24 cellular contexts compared by ENCODE assay signal in genomic region chr18:4283746-4284291, GRCh38.
A peak's percentile ranks its signal among the peaks of the same experiment; 100 is the strongest.
DNase-seq lines count a peak whose midpoint lies in the region; ATAC-seq and TF ChIP-seq lines count a peak whose summit lies in the region.
"Had no signal": no experiment of that assay in that cellular context is flagged by ENCODE, and none has a peak within 500 bp of the region (broad histone marks: within the 10 kb centered on the region; RNA-seq: fewer than 3 reads in every experiment).

No MANE protein-coding gene starts in this region.

- POLR2A ChIA-PET in SK-N-SH (lab: Yijun Ruan, JAX), result no interaction called here

- H4K20me1 ChIP-seq in GM23338 (replicated peaks; ENCODE audit: insufficient read depth) (no peaks in the 10 kb centered on the region), SK-N-SH (ENCODE audit: insufficient read depth) (no peaks in the 10 kb centered on the region)

- peak; percentile 58 for ATAC-seq in GM23338
- ATAC-seq in HG03095 (IDR thresholded peaks at IDR 0.05; ENCODE audit: unreplicated experiment), result no peak
- ATAC-seq: HepG2, PC-3 had no signal

- TF ChIP-seq RAD21 in SK-N-SH (IDR thresholded peaks at IDR 0.05; ENCODE audit: low read length), result no peak

- no peak for TF ChIP-seq EP300 in SK-N-SH (IDR thresholded peaks at IDR 0.05; ENCODE audit: borderline replicate concordance in 1 of 2, low read depth in 1 of 2, low read length in 1 of 2)

- H3K36me3 Mint-ChIP-seq in GM23338 (ENCODE audit: low read depth) (no peaks in the 10 kb centered on the region), nephron progenitor cell (ENCODE audit: low read depth) (no peaks in the 10 kb centered on the region)
- H3K36me3 Mint-ChIP-seq: CD14-positive monocyte; CD8-positive, alpha-beta memory T cell had no signal

- no peaks in the 10 kb centered on the region for H3K36me3 ChIP-seq in GM23338 (ENCODE audit: insufficient read depth)
- no peaks in the 10 kb centered on the region for H3K36me3 ChIP-seq in ectodermal cell (ENCODE audit: control insufficient read depth, insufficient read depth, low read length)
- no peaks in the 10 kb centered on the region for H3K36me3 ChIP-seq in H7 (replicated peaks; ENCODE audit: control insufficient read depth, insufficient read depth, low read length)
- no peaks in the 10 kb centered on the region for H3K36me3 ChIP-seq in SK-N-SH (replicated peaks in 1 of 2; ENCODE audit: control insufficient read depth in 1 of 2, insufficient read depth in 2 of 2, low read length in 1 of 2)
- H3K36me3 ChIP-seq: BE2C, SJSA1 had no signal

- no peaks in the 10 kb centered on the region for H3K27me3 Mint-ChIP-seq in GM23338 (ENCODE audit: insufficient read depth, low read depth, poor library complexity)
- no peaks in the 10 kb centered on the region for H3K27me3 Mint-ChIP-seq in nephron progenitor cell (ENCODE audit: low read depth, poor library complexity)
- H3K27me3 Mint-ChIP-seq: CD8-positive, alpha-beta memory T cell had no signal

- CTCF ChIA-PET in SK-N-SH (lab: Yijun Ruan, JAX), result no interaction called here

- H3K4me3 Mint-ChIP-seq in GM23338 (no peak overlapping the region), nephron progenitor cell (no peak overlapping the region)
- H3K4me3 Mint-ChIP-seq: CD14-positive monocyte; CD8-positive, alpha-beta memory T cell had no signal

- H3K4me3 ChIP-seq in GM23338, result no peak overlapping the region
- no peak overlapping the region for H3K4me3 ChIP-seq in ectodermal cell (ENCODE audit: insufficient read depth, low read depth, low read length)
- no peak overlapping the region for H3K4me3 ChIP-seq in H7 (ENCODE audit: insufficient read depth, low read depth, low read length)
- H3K4me3 ChIP-seq in SK-N-SH (ENCODE audit: low read depth in 2 of 2, low read length in 1 of 2), result no peak overlapping the region
- H3K4me3 ChIP-seq: SJSA1 had no signal

- peaks cover 7% of the 10 kb centered on the region; the same call in 1 of the 2 replicates for H3K79me2 ChIP-seq in GM23338 (replicated peaks; ENCODE audit: insufficient read depth)
- H3K79me2 ChIP-seq in SK-N-SH (ENCODE audit: insufficient read depth), result no peaks in the 10 kb centered on the region

- H3K4me1 ChIP-seq in GM23338 (ENCODE audit: insufficient read depth), result peaks cover 18% of the 10 kb centered on the region; the same call in 1 of the 2 replicates
- H3K4me1 ChIP-seq in ectodermal cell (ENCODE audit: control insufficient read depth, insufficient read depth, low read length), result peaks cover 12% of the 10 kb centered on the region
- H3K4me1 ChIP-seq in SK-N-SH (ENCODE audit: control insufficient read depth in 1 of 2, insufficient read depth in 2 of 2, low read depth in 1 of 2, low read length in 1 of 2), result no peaks in the 10 kb centered on the region; a peak in 1 of 4 replicates
- H3K4me1 ChIP-seq: BE2C, SJSA1 had no signal

- H3K27me3 ChIP-seq in GM23338 (ENCODE audit: insufficient read depth) (no peaks in the 10 kb centered on the region), ectodermal cell (ENCODE audit: control insufficient read depth, insufficient read depth, low read length, poor library complexity, severe bottlenecking) (no peaks in the 10 kb centered on the region), H7 (ENCODE audit: control insufficient read depth, insufficient read depth, low read length) (no peaks in the 10 kb centered on the region), SK-N-SH (ENCODE audit: insufficient read depth) (no peaks in the 10 kb centered on the region; the same call in 1 of the 2 replicates)
- H3K27me3 ChIP-seq: BE2C had no signal

- H3K9me3 Mint-ChIP-seq in GM23338 (no peaks in the 10 kb centered on the region), nephron progenitor cell (no peaks in the 10 kb centered on the region)

- TF ChIP-seq CTCF in GM23338 (conservative IDR thresholded peaks at IDR 0.05; ENCODE audit: low read depth in 2 of 2), result no peak
- TF ChIP-seq CTCF in nephron progenitor cell (IDR thresholded peaks at IDR 0.05), result no peak
- no peak for TF ChIP-seq CTCF in SK-N-SH (IDR thresholded peaks at IDR 0.05)

- no peaks in the 10 kb centered on the region for H3F3A ChIP-seq in GM23338 (replicated peaks; ENCODE audit: low read depth)
- H3F3A ChIP-seq in SK-N-SH (replicated peaks; ENCODE audit: insufficient read depth), result no peaks in the 10 kb centered on the region

- peak overlapping the region; percentile 12; the same call in 1 of the 2 replicates for H3K27ac Mint-ChIP-seq in GM23338
- H3K27ac Mint-ChIP-seq in nephron progenitor cell, result peak overlapping the region; percentile 17
- H3K27ac Mint-ChIP-seq: CD14-positive monocyte; CD8-positive, alpha-beta memory T cell had no signal

- DNase-seq in GM23338 (ENCODE audit: low spot score) (no peak), NCI-H69 (lab: John Stamatoyannopoulos, UW) (peak; percentile 65), nephron progenitor cell (no peak), activated T-cell treated with anti-CD3 and anti-CD28 coated beads for 4 hours (no peak), H7 (no peak), SK-N-SH (no peak)
- DNase-seq: 8988T; ACHN; BE2C; CD8-positive, alpha-beta memory T cell; GF-D8; Karpas-422; NCI-H1092; NCI-H1436 treated with DMSO at 0.1 percent for 48 hours; NCI-H187 treated with DMSO at 0.1 percent for 48 hours; NCI-H2107; NCI-H748 treated with DMSO at 0.1 percent for 48 hours; NK-92 treated with Interleukin-12 subunit alpha and Interleukin-12 subunit beta, amount 100 ng/mL, for 24 hours; PC-3 had no signal

- 70 to 73% methylated on average over 4 of the region's 4 CpGs for WGBS in ectodermal cell, 2 experiments
- 10% methylated on average over 4 of the region's 4 CpGs for WGBS in SK-N-SH (ENCODE audit: low lambda C conversion rate)

- no peak overlapping the region for H3K9ac ChIP-seq in SK-N-SH

- H3K27ac ChIP-seq in GM23338 (ENCODE audit: low read depth) (no peak overlapping the region), ectodermal cell (ENCODE audit: insufficient read depth, low read depth, low read length, poor library complexity, severe bottlenecking) (peak overlapping the region; percentile 8), SK-N-SH (ENCODE audit: low read depth in 2 of 2, low read length in 1 of 2) (no peak overlapping the region)
- H3K27ac ChIP-seq: SJSA1 had no signal

- H3K4me2 ChIP-seq in GM23338 (no peak overlapping the region), SK-N-SH (no peak overlapping the region)

- H3K9me3 ChIP-seq in ectodermal cell (ENCODE audit: control insufficient read depth, low read length), result no peaks in the 10 kb centered on the region
- no peaks in the 10 kb centered on the region for H3K9me3 ChIP-seq in SK-N-SH
- H3K9me3 ChIP-seq: BE2C, SJSA1 had no signal

- H3K9me2 ChIP-seq in GM23338 (ENCODE audit: insufficient read depth) (no peaks in the 10 kb centered on the region), SK-N-SH (no peaks in the 10 kb centered on the region)

- H2AFZ ChIP-seq in GM23338 (no peak overlapping the region), SK-N-SH (ENCODE audit: low read depth) (no peak overlapping the region)

- peaks cover 21% of the 10 kb centered on the region for H3K4me1 Mint-ChIP-seq in GM23338
- H3K4me1 Mint-ChIP-seq in nephron progenitor cell, result peaks cover 20% of the 10 kb centered on the region
- H3K4me1 Mint-ChIP-seq: CD14-positive monocyte; CD8-positive, alpha-beta memory T cell had no signal

TF ChIP-seq in SK-N-SH, 30 proteins besides CTCF, POLR2A, EP300 and RAD21 (continues in another document):
- no peak for TF ChIP-seq GABPA (IDR thresholded peaks at IDR 0.05; ENCODE audit: low read depth)
- TF ChIP-seq POLR2AphosphoS5 (IDR thresholded peaks at IDR 0.05; ENCODE audit: low read depth, low read length), result no peak
- TF ChIP-seq ELF1 (IDR thresholded peaks at IDR 0.05), result no peak
- TF ChIP-seq GATA2 (CRISPR knock-in tag; IDR thresholded peaks at IDR 0.05), result no peak
- TF ChIP-seq RFX5 (IDR thresholded peaks at IDR 0.05; ENCODE audit: low read length), result no peak
- TF ChIP-seq MAX (IDR thresholded peaks at IDR 0.05; ENCODE audit: low read depth), result no peak
- TF ChIP-seq YY1 (IDR thresholded peaks at IDR 0.05; ENCODE audit: low read depth), result no peak
- no peak for TF ChIP-seq TAF1 (IDR thresholded peaks at IDR 0.05; ENCODE audit: borderline replicate concordance, low read depth, low read length)
- TF ChIP-seq NRF1 (IDR thresholded peaks at IDR 0.05; ENCODE audit: low read depth, low read length), result no peak
- no peak for TF ChIP-seq PBX3 (IDR thresholded peaks at IDR 0.05)
